Comparison of ENCODE assay signal across 8 cellular contexts in the genomic region with DNA sequence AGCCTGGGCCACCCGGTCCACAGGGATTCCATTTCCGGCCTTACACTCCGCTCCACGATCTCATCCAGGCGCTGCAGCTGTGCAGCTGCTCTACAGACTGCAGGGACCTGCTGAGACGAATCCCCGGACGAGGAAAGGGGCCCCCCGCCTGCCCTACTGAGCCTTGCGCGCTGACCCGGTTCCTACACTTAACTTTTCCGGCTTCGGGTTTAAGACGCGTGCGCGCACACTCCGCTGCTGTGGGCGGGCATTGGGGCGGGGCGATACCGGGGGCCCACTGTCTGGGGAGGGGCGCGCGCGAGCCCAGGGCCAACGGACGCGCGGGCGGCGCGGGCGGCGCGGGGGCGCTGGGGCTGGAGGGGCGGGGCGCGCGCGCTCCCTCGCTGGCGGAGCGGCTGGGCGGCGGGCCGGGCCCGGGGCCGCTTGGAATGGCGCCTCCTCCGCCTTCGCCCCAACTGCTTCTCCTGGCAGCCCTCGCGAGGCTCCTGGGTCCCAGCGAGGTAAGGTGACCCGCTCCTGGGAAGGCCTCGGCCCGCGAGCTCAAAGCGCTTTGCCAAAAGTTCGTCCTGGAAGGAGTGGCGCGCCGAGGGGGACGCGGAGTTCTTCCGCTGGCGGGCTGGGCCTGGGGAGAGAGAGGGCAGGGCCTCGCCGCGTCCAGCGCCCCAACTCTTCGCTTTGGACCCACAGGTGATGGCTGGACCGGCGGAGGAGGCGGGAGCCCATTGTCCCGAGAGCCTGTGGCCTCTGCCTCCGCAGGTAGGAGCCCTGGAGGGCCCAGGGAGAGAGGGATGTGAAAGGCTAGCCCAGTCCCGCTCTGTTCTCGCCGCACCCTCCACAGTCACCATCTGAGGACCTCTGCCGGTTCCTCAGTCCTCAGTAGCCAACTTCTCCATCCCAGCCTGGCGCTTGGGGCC. TPM values are rescaled to one million over a fixed set of nuclear protein-coding genes. Genes with fewer than 3 reads are reported as not detected.
A peak's percentile ranks its signal among the peaks of the same experiment; 100 is the strongest.
DNase-seq lines count a peak whose midpoint lies in the region; ATAC-seq and TF ChIP-seq lines count a peak whose summit lies in the region.

A gene with protein sequence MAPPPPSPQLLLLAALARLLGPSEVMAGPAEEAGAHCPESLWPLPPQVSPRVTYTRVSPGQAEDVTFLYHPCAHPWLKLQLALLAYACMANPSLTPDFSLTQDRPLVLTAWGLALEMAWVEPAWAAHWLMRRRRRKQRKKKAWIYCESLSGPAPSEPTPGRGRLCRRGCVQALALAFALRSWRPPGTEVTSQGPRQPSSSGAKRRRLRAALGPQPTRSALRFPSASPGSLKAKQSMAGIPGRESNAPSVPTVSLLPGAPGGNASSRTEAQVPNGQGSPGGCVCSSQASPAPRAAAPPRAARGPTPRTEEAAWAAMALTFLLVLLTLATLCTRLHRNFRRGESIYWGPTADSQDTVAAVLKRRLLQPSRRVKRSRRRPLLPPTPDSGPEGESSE (plus strand): TSS at position 371 of the 914 bp plus-strand sequence. CDS start 58 bp downstream, at position 429.

- H3F3A ChIP-seq in MM.1S (ENCODE audit: insufficient read depth, low read length) = peaks cover 34% of the 10 kb centered on the region
- 0 out of 2 replicates have a peak, but pooled peaks cover 4% of the 10 kb centered on the region for H3F3A ChIP-seq in SU-DHL-6 (ENCODE audit: insufficient read depth)

- no peaks in the 10 kb centered on the region for H3K9me2 ChIP-seq in MM.1S (replicated peaks; ENCODE audit: insufficient read depth, low read length)
- no peaks in the 10 kb centered on the region for H3K9me2 ChIP-seq in SU-DHL-6 (replicated peaks; ENCODE audit: insufficient read depth, low read length)

- peaks cover 3% of the 10 kb centered on the region for H3K36me3 Mint-ChIP-seq in activated naive CD8-positive, alpha-beta T cell

- H3K27ac ChIP-seq in MM.1S (ENCODE audit: low read length) (peak within 1 kb of the TSS; percentile 75; the same call in 1 of the 2 replicates), SU-DHL-6 (ENCODE audit: low read depth, low read length) (peak within 1 kb of the TSS; percentile 81), parathyroid adenoma (peak within 1 kb of the TSS; percentile 79), upper lobe of right lung (peak within 1 kb of the TSS; percentile 87)

- peaks cover 11% of the 10 kb centered on the region for H3K4me1 ChIP-seq in MM.1S (ENCODE audit: low read length)
- H3K4me1 ChIP-seq in parathyroid adenoma = peaks cover 8% of the 10 kb centered on the region
- peaks cover 39% of the 10 kb centered on the region for H3K4me1 ChIP-seq in upper lobe of right lung

- no peaks in the 10 kb centered on the region for H3K27me3 ChIP-seq in MM.1S (replicated peaks; ENCODE audit: insufficient read depth, low read length)
- no peaks in the 10 kb centered on the region for H3K27me3 ChIP-seq in SU-DHL-6 (ENCODE audit: low read length)
- no peaks in the 10 kb centered on the region for H3K27me3 ChIP-seq in parathyroid adenoma (ENCODE audit: control insufficient read depth, insufficient read depth, low read length)
- no peaks in the 10 kb centered on the region for H3K27me3 ChIP-seq in upper lobe of right lung

- peak within 1 kb of the TSS; percentile 94 for H3K4me3 Mint-ChIP-seq in activated naive CD8-positive, alpha-beta T cell

- H3K27me3 Mint-ChIP-seq in activated naive CD8-positive, alpha-beta T cell = no peaks in the 10 kb centered on the region

- TF ChIP-seq CTCF in MM.1S (IDR thresholded peaks at IDR 0.05; ENCODE audit: low read length) (no peak), SU-DHL-6 (IDR thresholded peaks at IDR 0.05; ENCODE audit: insufficient read depth, low read length, poor library complexity, severe bottlenecking) (no peak), parathyroid adenoma (IDR thresholded peaks at IDR 0.05) (no peak), upper lobe of right lung (IDR thresholded peaks at IDR 0.05) (no peak)

- no peaks in the 10 kb centered on the region for H3K9me3 Mint-ChIP-seq in activated naive CD8-positive, alpha-beta T cell (ENCODE audit: low read depth)

- no peaks in the 10 kb centered on the region for H3K36me3 ChIP-seq in MM.1S (replicated peaks; ENCODE audit: insufficient read depth, low read length)
- H3K36me3 ChIP-seq in SU-DHL-6 (ENCODE audit: low read length) = no peaks in the 10 kb centered on the region
- H3K36me3 ChIP-seq in parathyroid adenoma (ENCODE audit: control insufficient read depth, insufficient read depth, low read length) = no peaks in the 10 kb centered on the region
- no peaks in the 10 kb centered on the region for H3K36me3 ChIP-seq in upper lobe of right lung

- H3K4me2 ChIP-seq in MM.1S (ENCODE audit: low read depth, low read length) = peak within 1 kb of the TSS; percentile 99
- H3K4me2 ChIP-seq in SU-DHL-6 (ENCODE audit: low read depth, low read length, poor library complexity, severe bottlenecking) = peak within 1 kb of the TSS; percentile 75
- H3K4me2 ChIP-seq in parathyroid adenoma (ENCODE audit: low read length) = peak within 1 kb of the TSS; percentile 86

- H2AFZ ChIP-seq in MM.1S (ENCODE audit: low read length) (peak within 1 kb of the TSS; percentile 97), SU-DHL-6 (ENCODE audit: low read depth, low read length, severe bottlenecking) (peak within 1 kb of the TSS; percentile 91), parathyroid adenoma (peak within 1 kb of the TSS; percentile 97)

- H3K4me3 ChIP-seq in MM.1S (ENCODE audit: low read length) = peak within 1 kb of the TSS; percentile 88
- peak within 1 kb of the TSS; percentile 78 for H3K4me3 ChIP-seq in SU-DHL-6 (ENCODE audit: insufficient read depth, low read length, poor library complexity, severe bottlenecking)
- peak within 1 kb of the TSS; percentile 63 for H3K4me3 ChIP-seq in parathyroid adenoma (ENCODE audit: low read depth, low read length)
- peak within 1 kb of the TSS; percentile 76 for H3K4me3 ChIP-seq in upper lobe of right lung

- intact Hi-C loops in Right ventricle myocardium inferior (cut with DNase I) = loop anchor here (10.0 kb wide), 1 partner anchor 274 kb away; a partner anchor contains a TSS
- intact Hi-C loops in upper lobe of right lung (cut with DNase I) = no loop called here

- peak; percentile 37 for ATAC-seq in GM21786 (IDR thresholded peaks at IDR 0.05; ENCODE audit: unreplicated experiment)
- peak; percentile 71 for ATAC-seq in Right ventricle myocardium inferior
- peak; percentile 73 for ATAC-seq in upper lobe of right lung

- peak within 1 kb of the TSS; percentile 70; the same call in 1 of the 2 replicates for H3K9ac ChIP-seq in MM.1S (ENCODE audit: low read length)
- H3K9ac ChIP-seq in SU-DHL-6 (ENCODE audit: low read length) = peak within 1 kb of the TSS; percentile 90
- peak within 1 kb of the TSS; percentile 53 for H3K9ac ChIP-seq in parathyroid adenoma

- H3K4me1 Mint-ChIP-seq in activated naive CD8-positive, alpha-beta T cell (ENCODE audit: low read depth) = peaks cover 29% of the 10 kb centered on the region

- H3K9me3 ChIP-seq in MM.1S (replicated peaks; ENCODE audit: insufficient read depth, low read length) (no peaks in the 10 kb centered on the region), SU-DHL-6 (ENCODE audit: insufficient read depth, low read length) (no peaks in the 10 kb centered on the region), parathyroid adenoma (ENCODE audit: control insufficient read depth, low read length) (no peaks in the 10 kb centered on the region), upper lobe of right lung (no peaks in the 10 kb centered on the region)

- H3K79me2 ChIP-seq in MM.1S (ENCODE audit: low read length) (peaks cover 10% of the 10 kb centered on the region), SU-DHL-6 (ENCODE audit: insufficient read depth, low read length) (peaks cover 14% of the 10 kb centered on the region), parathyroid adenoma (no peaks in the 10 kb centered on the region)

- DNase-seq in DMS153 treated with DMSO at 0.1 percent for 48 hours (lab: John Stamatoyannopoulos, UW; ENCODE audit: unreplicated experiment) = peak; percentile 68
- DNase-seq in MM.1S = peak; percentile 90
- DNase-seq in Right ventricle myocardium inferior (ENCODE audit: missing footprints) = peak; percentile 94
- peak; percentile 94 for DNase-seq in upper lobe of right lung

- no peaks in the 10 kb centered on the region for H4K20me1 ChIP-seq in MM.1S (ENCODE audit: insufficient read depth, low read length)
- H4K20me1 ChIP-seq in SU-DHL-6 (ENCODE audit: low read depth, low read length) = no peaks in the 10 kb centered on the region

- peak within 1 kb of the TSS; percentile 95 for H3K27ac Mint-ChIP-seq in activated naive CD8-positive, alpha-beta T cell

RNA-seq across cellular contexts. Expression of the gene that starts here (rescaled TPM):
- 38.8 TPM for total RNA-seq in Right ventricle myocardium inferior
- 51.9 TPM for total RNA-seq in upper lobe of right lung

Comparison
In these comparisons a context has a peak if more than half of its experiments do, and no peak if none do; other contexts are left out.
1. Peak in every context shown above with its lines: DNase-seq, ATAC-seq, H3K4me3 ChIP-seq and H3K27ac ChIP-seq.